22 cellular contexts compared by ENCODE assay signal in the genomic region with DNA sequence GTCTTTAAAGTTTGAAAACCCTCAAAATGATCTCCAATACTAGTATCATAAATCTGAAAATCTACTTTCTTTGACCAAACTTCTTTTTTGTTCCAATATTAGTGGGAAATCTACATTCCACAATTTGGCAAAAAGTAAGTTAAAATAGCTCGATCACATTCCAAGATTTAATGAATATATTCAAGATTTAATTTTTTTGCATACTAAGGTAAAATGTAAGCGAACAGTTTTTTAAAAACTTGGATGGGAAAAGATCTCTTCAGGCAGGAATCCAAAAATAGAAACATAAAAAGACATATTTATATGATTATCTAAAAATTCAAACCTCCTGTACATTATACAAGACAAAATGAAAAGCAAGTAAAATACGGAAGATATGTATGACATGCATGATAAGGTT.
"Had no signal": no experiment of that assay in that cellular context is flagged by ENCODE, and none has a peak within 500 bp of the region (broad histone marks: within the 10 kb centered on the region; RNA-seq: fewer than 3 reads in every experiment).

No MANE protein-coding gene starts in this region.

- H3K9me3 ChIP-seq: left ventricle myocardium inferior, ovary, testis, tibial nerve, upper lobe of right lung, vagina had no signal

- FAIRE-seq: kidney had no signal

- H3K27me3 ChIP-seq: hepatocyte, neural progenitor cell, ovary, testis, tibial nerve, upper lobe of right lung, vagina had no signal

- H3K4me3 ChIP-seq: coronary artery, hepatocyte, left ventricle myocardium inferior, lung, neural progenitor cell, ovary, testis, tibial nerve, upper lobe of right lung, vagina had no signal

- DNase-seq: effector CD4-positive, alpha-beta T cell; foreskin melanocyte; head of caudate nucleus; kidney; left cardiac atrium; left ventricle myocardium inferior; mesendoderm; naive thymus-derived CD8-positive, alpha-beta T cell; nucleus accumbens; ovary; right cardiac atrium; stimulated activated CD4-positive, alpha-beta T cell treated with anti-CD3 and anti-CD28 coated beads, Interleukin-4, amount 100 ng/mL, for 24 hours; stimulated activated naive B cell treated with anti-CD40 and anti-IgM and Interleukin-4, amounts not matched to agents 10 μg/mL and 1 μg/mL and 100 μg/mL, for 72 hours; stimulated activated naive CD8-positive, alpha-beta T cell treated with anti-CD3 and anti-CD28 coated beads, Interleukin-15, amount 100 ng/mL, for 72 hours; testis; upper lobe of right lung had no signal

- H3K27ac ChIP-seq: coronary artery, hepatocyte, left ventricle myocardium inferior, neural progenitor cell, ovary, testis, tibial nerve, upper lobe of right lung, vagina had no signal

- H3K4me1 ChIP-seq: neural progenitor cell, testis had no signal

- H3K4me3 Mint-ChIP-seq: neural progenitor cell; stimulated activated naive B cell treated with anti-CD40 and anti-IgM and Interleukin-4, amounts not matched to agents 10 μg/mL and 1 μg/mL and 100 μg/mL, for 72 hours; stimulated activated naive CD8-positive, alpha-beta T cell treated with anti-CD3 and anti-CD28 coated beads, Interleukin-15, amount 100 ng/mL, for 72 hours had no signal

- H3K36me3 ChIP-seq: left ventricle myocardium inferior, neural progenitor cell, ovary, tibial nerve, upper lobe of right lung, vagina had no signal

- H3K27me3 Mint-ChIP-seq: naive thymus-derived CD8-positive, alpha-beta T cell; stimulated activated naive B cell treated with anti-CD40 and anti-IgM and Interleukin-4, amounts not matched to agents 10 μg/mL and 1 μg/mL and 100 μg/mL, for 72 hours; stimulated activated naive CD8-positive, alpha-beta T cell treated with anti-CD3 and anti-CD28 coated beads, Interleukin-15, amount 100 ng/mL, for 72 hours had no signal

- H3K9me3 Mint-ChIP-seq: naive thymus-derived CD8-positive, alpha-beta T cell; neural progenitor cell; stimulated activated naive B cell treated with anti-CD40 and anti-IgM and Interleukin-4, amounts not matched to agents 10 μg/mL and 1 μg/mL and 100 μg/mL, for 72 hours had no signal

- H3K4me1 Mint-ChIP-seq: neural progenitor cell had no signal

- H3K27ac Mint-ChIP-seq: neural progenitor cell; stimulated activated naive B cell treated with anti-CD40 and anti-IgM and Interleukin-4, amounts not matched to agents 10 μg/mL and 1 μg/mL and 100 μg/mL, for 72 hours had no signal

- H3K36me3 Mint-ChIP-seq: neural progenitor cell had no signal

- ATAC-seq: left cardiac atrium; naive thymus-derived CD8-positive, alpha-beta T cell; right cardiac atrium; stimulated activated naive B cell treated with anti-CD40 and anti-IgM and Interleukin-4, amounts not matched to agents 10 μg/mL and 1 μg/mL and 100 μg/mL, for 72 hours; stimulated activated naive CD8-positive, alpha-beta T cell treated with anti-CD3 and anti-CD28 coated beads, Interleukin-15, amount 100 ng/mL, for 72 hours; upper lobe of right lung had no signal
